ENCODE assay signal across 7 cellular contexts in the genomic region with DNA sequence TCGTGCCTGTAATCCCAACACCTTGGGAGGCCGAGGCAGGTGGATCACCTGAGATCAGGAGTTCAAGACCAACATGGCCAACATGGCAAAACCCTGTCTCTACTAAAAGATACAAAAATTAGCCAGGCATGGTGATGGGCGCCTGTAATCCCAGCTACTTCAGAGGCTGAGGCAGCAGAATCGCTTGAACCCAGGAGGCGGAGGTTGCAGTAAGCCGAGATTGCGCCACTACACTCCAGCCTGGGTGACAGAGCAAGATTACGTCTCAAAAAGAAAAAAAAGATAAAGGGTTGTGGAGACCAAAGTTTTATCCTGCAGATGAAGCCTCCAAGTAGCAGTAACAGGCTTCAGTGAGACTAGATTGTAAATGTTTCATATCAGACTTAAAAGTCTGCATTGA. TPM values are rescaled to one million over a fixed set of nuclear protein-coding genes. Genes with fewer than 3 reads are reported as not detected.
"Had no signal": no experiment of that assay in that cellular context is flagged by ENCODE, and none has a peak within 500 bp of the region (broad histone marks: within the 10 kb centered on the region; RNA-seq: fewer than 3 reads in every experiment).

No MANE protein-coding gene starts in this region.

RNA-seq across cellular contexts. Expression of a gene that starts 24.2 kb away (rescaled TPM):
- total RNA-seq: subcutaneous adipose tissue, temporal lobe, thoracic aorta, thyroid gland, tibial nerve, urinary bladder, vagina had no signal
